ENCODE assay signal across 15 cellular contexts in genomic region chr17:22310717-22311686, GRCh38.
DNase-seq lines count a peak whose midpoint lies in the region; ATAC-seq, FAIRE-seq and TF ChIP-seq lines count a peak whose summit lies in the region.
"Had no signal": no experiment of that assay in that cellular context is flagged by ENCODE, and none has a peak within 500 bp of the region (broad histone marks: within the 10 kb centered on the region; RNA-seq: fewer than 3 reads in every experiment).

No MANE protein-coding gene starts in this region.

- BruUV-seq in K562 (replicated peaks; lab: Mats Ljungman, UMichigan), result no TSS peak

- DNase-seq in A172 (ENCODE audit: low spot score) (peak; percentile 86), H4 (ENCODE audit: low spot score) (peak; percentile 91), NT2/D1 (ENCODE audit: low read depth, low spot score) (peak; percentile 64), K562 (ENCODE audit: extremely low read depth in 1 of 4, low spot score in 3 of 4) (peak; percentile 59 to 91 (median 66)), NCI-H1105 treated with DMSO at 0.1 percent for 48 hours (lab: John Stamatoyannopoulos, UW) (no peak), uterus (no peak)
- DNase-seq in naive thymus-derived CD4-positive, alpha-beta T cell, result no peak
- DNase-seq: activated naive CD8-positive, alpha-beta T cell treated with anti-CD3 and anti-CD28 coated beads, Interleukin-2, amount 10 ng/mL, durations not matched to agents 7 days and 5 days; activated T-cell treated with anti-CD3 and anti-CD28 coated beads, Interleukin-2, amount 50 U/mL, for 24 hours; DMS53; NCI-H146; NCI-H774 had no signal

- no peaks in the 10 kb centered on the region for H3K36me3 Mint-ChIP-seq in naive thymus-derived CD4-positive, alpha-beta T cell
- H3K36me3 Mint-ChIP-seq: activated naive CD8-positive, alpha-beta T cell treated with anti-CD3 and anti-CD28 coated beads, Interleukin-2, amount 10 ng/mL, durations not matched to agents 7 days and 5 days had no signal

- no peaks in the 10 kb centered on the region for H3K4me1 Mint-ChIP-seq in naive thymus-derived CD4-positive, alpha-beta T cell
- H3K4me1 Mint-ChIP-seq: activated naive CD8-positive, alpha-beta T cell treated with anti-CD3 and anti-CD28 coated beads, Interleukin-2, amount 10 ng/mL, durations not matched to agents 7 days and 5 days had no signal

- H3K27me3 Mint-ChIP-seq in naive thymus-derived CD4-positive, alpha-beta T cell, result no peaks in the 10 kb centered on the region
- H3K27me3 Mint-ChIP-seq: activated naive CD8-positive, alpha-beta T cell treated with anti-CD3 and anti-CD28 coated beads, Interleukin-2, amount 10 ng/mL, durations not matched to agents 7 days and 5 days; activated T-cell treated with anti-CD3 and anti-CD28 coated beads, Interleukin-2, amount 50 U/mL, for 24 hours had no signal

- H2AFZ ChIP-seq in K562 (ENCODE audit: low read depth, low read length), result peak overlapping the region; percentile 94

- H3K9me3 Mint-ChIP-seq in naive thymus-derived CD4-positive, alpha-beta T cell, result peaks cover 4 to 40% (median 17%) of the 10 kb centered on the region in 11 donors

- POLR2A ChIA-PET in K562 (lab: Yijun Ruan, JAX), result interaction anchor here (1.0 kb wide), 1 partner anchor 216 kb away, joined by 3 read pairs; no protein-coding TSS in a partner anchor
- POLR2A ChIA-PET in naive thymus-derived CD4-positive, alpha-beta T cell (lab: Charles Lee), result no interaction called here

- H3K9me3 ChIP-seq in NT2/D1 (ENCODE audit: insufficient read depth, low read length), result no peaks in the 10 kb centered on the region
- no peaks in the 10 kb centered on the region for H3K9me3 ChIP-seq in K562 (replicated peaks; ENCODE audit: control insufficient read depth, insufficient read depth, low read depth, low read length)
- no peaks in the 10 kb centered on the region for H3K9me3 ChIP-seq in naive thymus-derived CD4-positive, alpha-beta T cell (ENCODE audit: control insufficient read depth in 2 of 3, low read length in 3 of 3)
- H3K9me3 ChIP-seq in uterus, result no peaks in the 10 kb centered on the region
- H3K9me3 ChIP-seq: gastroesophageal sphincter, SJCRH30 had no signal

- peak overlapping the region; percentile 46 for H3K4me3 ChIP-seq in NT2/D1 (ENCODE audit: insufficient read length, low read depth)
- H3K4me3 ChIP-seq in K562, result peak overlapping the region; percentile 41
- no peak overlapping the region for H3K4me3 ChIP-seq in naive thymus-derived CD4-positive, alpha-beta T cell (ENCODE audit: low read length)
- no peak overlapping the region for H3K4me3 ChIP-seq in uterus
- H3K4me3 ChIP-seq: gastroesophageal sphincter, SJCRH30 had no signal

- CTCF ChIA-PET in K562 (lab: Yijun Ruan, JAX; ENCODE audit: low intra/inter-chr PET ratio), result no interaction called here
- CTCF ChIA-PET in naive thymus-derived CD4-positive, alpha-beta T cell (lab: Charles Lee), result no interaction called here

- H3K4me1 ChIP-seq in NT2/D1 (ENCODE audit: insufficient read depth, insufficient read length) (no peaks in the 10 kb centered on the region), K562 (replicated peaks in 1 of 2; ENCODE audit: control insufficient read depth in 2 of 2, insufficient read depth in 2 of 2, low read length in 2 of 2) (no peaks in the 10 kb centered on the region; a peak in 2 of 5 replicates), uterus (no peaks in the 10 kb centered on the region)
- H3K4me1 ChIP-seq in naive thymus-derived CD4-positive, alpha-beta T cell (ENCODE audit: control insufficient read depth in 2 of 2, insufficient read depth in 2 of 2, low read length in 2 of 2), result no peaks in the 10 kb centered on the region
- H3K4me1 ChIP-seq: gastroesophageal sphincter, SJCRH30 had no signal

- H3K9ac ChIP-seq in NT2/D1 (ENCODE audit: insufficient read length, low read depth) (peak overlapping the region; percentile 61), K562 (ENCODE audit: insufficient read depth in 1 of 2, low read depth in 2 of 2, low read length in 2 of 2) (peak overlapping the region in 1 of 2 experiments; percentile 23; a peak in 1 of 4 replicates)

- peaks cover under 1% of the 10 kb centered on the region; the same call in 1 of the 3 replicates for H3K79me2 ChIP-seq in K562 (ENCODE audit: control insufficient read depth, insufficient read depth, low read length)

- TF ChIP-seq EP300 in K562 (IDR thresholded peaks at IDR 0.05; ENCODE audit: low read length), result no peak

- H3K36me3 ChIP-seq in NT2/D1 (ENCODE audit: insufficient read depth, insufficient read length, low read length), result no peaks in the 10 kb centered on the region
- H3K36me3 ChIP-seq in K562 (ENCODE audit: control insufficient read depth, insufficient read depth, low read length), result no peaks in the 10 kb centered on the region
- no peaks in the 10 kb centered on the region for H3K36me3 ChIP-seq in naive thymus-derived CD4-positive, alpha-beta T cell (ENCODE audit: control insufficient read depth in 2 of 3, insufficient read depth in 3 of 3, low read length in 3 of 3)
- no peaks in the 10 kb centered on the region for H3K36me3 ChIP-seq in uterus
- H3K36me3 ChIP-seq: gastroesophageal sphincter, SJCRH30 had no signal

- H3K27ac Mint-ChIP-seq in naive thymus-derived CD4-positive, alpha-beta T cell, result peak overlapping the region in 1 of 9 donors; percentile 21
- H3K27ac Mint-ChIP-seq: activated naive CD8-positive, alpha-beta T cell treated with anti-CD3 and anti-CD28 coated beads, Interleukin-2, amount 10 ng/mL, durations not matched to agents 7 days and 5 days; activated T-cell treated with anti-CD3 and anti-CD28 coated beads, Interleukin-2, amount 50 U/mL, for 24 hours had no signal

- H3K27me3 ChIP-seq in NT2/D1 (ENCODE audit: insufficient read depth, insufficient read length) (no peaks in the 10 kb centered on the region), K562 (ENCODE audit: control insufficient read depth in 2 of 2, insufficient read depth in 2 of 2, low read length in 2 of 2) (no peaks in the 10 kb centered on the region), uterus (no peaks in the 10 kb centered on the region)
- no peaks in the 10 kb centered on the region for H3K27me3 ChIP-seq in naive thymus-derived CD4-positive, alpha-beta T cell (ENCODE audit: control insufficient read depth in 2 of 2, insufficient read depth in 2 of 2, low read length in 2 of 2)

- TF ChIP-seq POLR2A in K562 (conservative IDR thresholded peaks at IDR 0.05) (no peak), uterus (IDR thresholded peaks at IDR 0.05) (no peak)

- intact Hi-C loops in K562 (cut with micrococcal nuclease) (no loop called here), uterus (cut with DNase I; ENCODE audit: low total_unique reads) (no loop called here)
- intact Hi-C loops in naive thymus-derived CD4-positive, alpha-beta T cell (cut with micrococcal nuclease), result no loop called here

- no peaks in the 10 kb centered on the region for H3K9me1 ChIP-seq in K562 (ENCODE audit: control insufficient read depth, insufficient read depth, low read length)

- 13% methylated on average over 23 of the region's 26 CpGs for WGBS in K562 (ENCODE audit: insufficient coverage, low coverage, missing lambda C conversion rate)

- TF ChIP-seq CTCF in K562 (IDR thresholded peaks at IDR 0.05 in 2 of 3, conservative IDR thresholded peaks at IDR 0.05 in 1 of 3; ENCODE audit: insufficient read depth in 2 of 3, low read depth in 1 of 3, low read length in 3 of 3), result peak; percentile 30 to 55 (median 50)
- no peak for TF ChIP-seq CTCF in uterus (IDR thresholded peaks at IDR 0.05)

- H3K4me2 ChIP-seq in K562 (ENCODE audit: insufficient read depth, low read length), result peak overlapping the region; percentile 80

- H3K4me3 Mint-ChIP-seq in naive thymus-derived CD4-positive, alpha-beta T cell, result no peak overlapping the region
- H3K4me3 Mint-ChIP-seq: activated naive CD8-positive, alpha-beta T cell treated with anti-CD3 and anti-CD28 coated beads, Interleukin-2, amount 10 ng/mL, durations not matched to agents 7 days and 5 days; activated T-cell treated with anti-CD3 and anti-CD28 coated beads, Interleukin-2, amount 50 U/mL, for 24 hours had no signal

- H3K27ac ChIP-seq in K562 (ENCODE audit: extremely low read depth, low read depth, low read length) (no peak overlapping the region; the same call in 2 of the 3 replicates), uterus (no peak overlapping the region)
- no peak overlapping the region for H3K27ac ChIP-seq in naive thymus-derived CD4-positive, alpha-beta T cell (ENCODE audit: low read depth, low read length)
- H3K27ac ChIP-seq: gastroesophageal sphincter, SJCRH30 had no signal

- H4K20me1 ChIP-seq in K562 (replicated peaks; ENCODE audit: control insufficient read depth, insufficient read depth, low read length), result no peaks in the 10 kb centered on the region

- no peak for TF ChIP-seq RAD21 in K562 (CRISPR knock-in tag; conservative IDR thresholded peaks at IDR 0.05 in 1 of 2, IDR thresholded peaks at IDR 0.05 in 1 of 2)

- peak; percentile 86 for FAIRE-seq in K562 (lab: Jason Lieb, UNC)

- ATAC-seq in K562 (peak; percentile 95), HG03378 (IDR thresholded peaks at IDR 0.05; ENCODE audit: unreplicated experiment) (no peak)
- ATAC-seq in naive thymus-derived CD4-positive, alpha-beta T cell, result no peak
- ATAC-seq: gastroesophageal sphincter had no signal

- in situ Hi-C loops in K562 (cut with MboI), result no loop called here

TF ChIP-seq in K562, 482 proteins besides CTCF, POLR2A, EP300 and RAD21 (continues in another document):
- 0 out of 2 replicates have a peak, but pooled peaks have one; percentile 28 for TF ChIP-seq XRCC5 (IDR thresholded peaks at IDR 0.05; ENCODE audit: low read depth, low read length)
- TF ChIP-seq HLTF (IDR thresholded peaks at IDR 0.05), result no peak
- no peak for TF ChIP-seq FOXM1 (IDR thresholded peaks at IDR 0.05; ENCODE audit: low read depth)
- no peak for TF ChIP-seq FOXM1 (CRISPR knock-in tag; IDR thresholded peaks at IDR 0.05; ENCODE audit: low read depth)
- no peak for TF ChIP-seq ETV5 (CRISPR knock-in tag; IDR thresholded peaks at IDR 0.05; ENCODE audit: low read depth)
- TF ChIP-seq L3MBTL2 (IDR thresholded peaks at IDR 0.05), result no peak
- TF ChIP-seq HNRNPK (IDR thresholded peaks at IDR 0.05; ENCODE audit: low read depth, low read length, poor library complexity, severe bottlenecking), result no peak
- peak in 1 of 2 experiments; percentile 46; a peak in 1 of 4 replicates for TF ChIP-seq MNT (conservative IDR thresholded peaks at IDR 0.05)
- TF ChIP-seq MEIS2 (IDR thresholded peaks at IDR 0.05; ENCODE audit: partially characterized antibody), result peak; percentile 87

Comparison
In these comparisons a context has a peak if more than half of its experiments do, and no peak if none do; other contexts are left out.
1. DNase-seq: peak in A172 (single experiment), H4 (single experiment), NT2/D1 (single experiment) and K562 (4 of 4); none in naive thymus-derived CD4-positive, alpha-beta T cell (0 of 9), NCI-H1105 treated with DMSO at 0.1 percent for 48 hours (single experiment) and uterus (0 of 2).
2. H3K4me3 ChIP-seq: peak in NT2/D1 (single experiment) and K562 (single experiment); none in naive thymus-derived CD4-positive, alpha-beta T cell (single experiment) and uterus (0 of 2).
3. CTCF ChIP-seq: peak in K562 (3 of 3); none in uterus (0 of 4).